Comparison of ENCODE assay signal across 27 cellular contexts in genomic region chr9:74122661-74123060, GRCh38.
DNase-seq lines count a peak whose midpoint lies in the region; ATAC-seq lines count a peak whose summit lies in the region.
"Had no signal": no experiment of that assay in that cellular context is flagged by ENCODE, and none has a peak within 500 bp of the region (broad histone marks: within the 10 kb centered on the region; RNA-seq: fewer than 3 reads in every experiment).

No MANE protein-coding gene starts in this region.

- peaks cover 2% of the 10 kb centered on the region for H3K4me1 Mint-ChIP-seq in activated CD4-positive, alpha-beta memory T cell treated with anti-CD3 and anti-CD28 coated beads for 36 hours (ENCODE audit: low read depth)
- H3K4me1 Mint-ChIP-seq in activated CD4-positive, alpha-beta memory T cell treated with anti-CD3 and anti-CD28 coated beads, Interleukin-2, amount 10 ng/mL, durations not matched to agents 7 days and 5 days: peaks cover 4% of the 10 kb centered on the region
- H3K4me1 Mint-ChIP-seq in activated naive CD8-positive, alpha-beta T cell treated with anti-CD3 and anti-CD28 coated beads, Interleukin-2, amount 10 ng/mL, durations not matched to agents 7 days and 5 days: peaks cover 3% of the 10 kb centered on the region
- H3K4me1 Mint-ChIP-seq: activated CD4-positive, alpha-beta T cell treated with anti-CD3 and anti-CD28 coated beads, Interleukin-2, amount 10 ng/mL, durations not matched to agents 7 days and 5 days; activated naive CD4-positive, alpha-beta T cell treated with anti-CD3 and anti-CD28 coated beads, Interleukin-2, amount 10 ng/mL, durations not matched to agents 7 days and 5 days; naive thymus-derived CD8-positive, alpha-beta T cell had no signal

- CTCF ChIA-PET in activated CD4-positive, alpha-beta memory T cell treated with anti-CD3 and anti-CD28 coated beads for 36 hours (lab: Charles Lee): no interaction called here
- CTCF ChIA-PET in activated CD4-positive, alpha-beta memory T cell treated with anti-CD3 and anti-CD28 coated beads, Interleukin-2, amount 10 ng/mL, durations not matched to agents 7 days and 5 days (lab: Charles Lee): interaction anchor here (0.9 kb wide), 1 partner anchor 10 kb away, joined by 4 read pairs; no protein-coding TSS in a partner anchor

- no peaks in the 10 kb centered on the region for H3K36me3 Mint-ChIP-seq in activated CD4-positive, alpha-beta memory T cell treated with anti-CD3 and anti-CD28 coated beads for 36 hours
- no peaks in the 10 kb centered on the region for H3K36me3 Mint-ChIP-seq in activated CD4-positive, alpha-beta memory T cell treated with anti-CD3 and anti-CD28 coated beads, Interleukin-2, amount 10 ng/mL, durations not matched to agents 7 days and 5 days (ENCODE audit: low read depth)
- H3K36me3 Mint-ChIP-seq in activated naive CD8-positive, alpha-beta T cell treated with anti-CD3 and anti-CD28 coated beads, Interleukin-2, amount 10 ng/mL, durations not matched to agents 7 days and 5 days: no peaks in the 10 kb centered on the region
- H3K36me3 Mint-ChIP-seq: activated naive CD4-positive, alpha-beta T cell treated with anti-CD3 and anti-CD28 coated beads, Interleukin-2, amount 10 ng/mL, durations not matched to agents 7 days and 5 days; naive thymus-derived CD8-positive, alpha-beta T cell had no signal

- no peak overlapping the region for H3K4me3 Mint-ChIP-seq in activated CD4-positive, alpha-beta memory T cell treated with anti-CD3 and anti-CD28 coated beads for 36 hours
- H3K4me3 Mint-ChIP-seq in activated CD4-positive, alpha-beta memory T cell treated with anti-CD3 and anti-CD28 coated beads, Interleukin-2, amount 10 ng/mL, durations not matched to agents 7 days and 5 days: no peak overlapping the region
- H3K4me3 Mint-ChIP-seq in activated naive CD8-positive, alpha-beta T cell treated with anti-CD3 and anti-CD28 coated beads, Interleukin-2, amount 10 ng/mL, durations not matched to agents 7 days and 5 days: no peak overlapping the region
- H3K4me3 Mint-ChIP-seq: activated CD4-positive, alpha-beta T cell treated with anti-CD3 and anti-CD28 coated beads, Interleukin-2, amount 10 ng/mL, durations not matched to agents 7 days and 5 days; activated naive CD4-positive, alpha-beta T cell treated with anti-CD3 and anti-CD28 coated beads, Interleukin-2, amount 10 ng/mL, durations not matched to agents 7 days and 5 days; CD4-positive, alpha-beta T cell; naive thymus-derived CD8-positive, alpha-beta T cell had no signal

- H3K27me3 Mint-ChIP-seq in activated CD4-positive, alpha-beta memory T cell treated with anti-CD3 and anti-CD28 coated beads for 36 hours: no peaks in the 10 kb centered on the region
- no peaks in the 10 kb centered on the region for H3K27me3 Mint-ChIP-seq in activated CD4-positive, alpha-beta memory T cell treated with anti-CD3 and anti-CD28 coated beads, Interleukin-2, amount 10 ng/mL, durations not matched to agents 7 days and 5 days
- H3K27me3 Mint-ChIP-seq in activated naive CD8-positive, alpha-beta T cell treated with anti-CD3 and anti-CD28 coated beads, Interleukin-2, amount 10 ng/mL, durations not matched to agents 7 days and 5 days: no peaks in the 10 kb centered on the region
- H3K27me3 Mint-ChIP-seq: activated CD4-positive, alpha-beta T cell treated with anti-CD3 and anti-CD28 coated beads, Interleukin-2, amount 10 ng/mL, durations not matched to agents 7 days and 5 days; activated naive CD4-positive, alpha-beta T cell treated with anti-CD3 and anti-CD28 coated beads, Interleukin-2, amount 10 ng/mL, durations not matched to agents 7 days and 5 days; CD4-positive, alpha-beta T cell had no signal

- intact Hi-C loops in activated CD4-positive, alpha-beta memory T cell treated with anti-CD3 and anti-CD28 coated beads for 36 hours (cut with micrococcal nuclease): no loop called here
- intact Hi-C loops in Right ventricle myocardium superior (cut with DNase I): no loop called here

- ATAC-seq in activated naive CD8-positive, alpha-beta T cell treated with anti-CD3 and anti-CD28 coated beads, Interleukin-2, amount 10 ng/mL, durations not matched to agents 7 days and 5 days (ENCODE audit: low read depth): no peak
- ATAC-seq in Right ventricle myocardium superior (ENCODE audit: poor library complexity) (no peak), HG02763 (IDR thresholded peaks at IDR 0.05; ENCODE audit: unreplicated experiment) (no peak)
- ATAC-seq: A549; gastrocnemius medialis; left cardiac atrium; naive thymus-derived CD8-positive, alpha-beta T cell; psoas muscle; upper lobe of right lung had no signal

- H3K9me3 Mint-ChIP-seq in activated CD4-positive, alpha-beta memory T cell treated with anti-CD3 and anti-CD28 coated beads for 36 hours: peaks cover 6% of the 10 kb centered on the region
- H3K9me3 Mint-ChIP-seq in activated CD4-positive, alpha-beta memory T cell treated with anti-CD3 and anti-CD28 coated beads, Interleukin-2, amount 10 ng/mL, durations not matched to agents 7 days and 5 days: peaks cover 2% of the 10 kb centered on the region
- H3K9me3 Mint-ChIP-seq in activated naive CD8-positive, alpha-beta T cell treated with anti-CD3 and anti-CD28 coated beads, Interleukin-2, amount 10 ng/mL, durations not matched to agents 7 days and 5 days: no peaks in the 10 kb centered on the region
- H3K9me3 Mint-ChIP-seq: activated CD4-positive, alpha-beta T cell treated with anti-CD3 and anti-CD28 coated beads, Interleukin-2, amount 10 ng/mL, durations not matched to agents 7 days and 5 days; activated naive CD4-positive, alpha-beta T cell treated with anti-CD3 and anti-CD28 coated beads, Interleukin-2, amount 10 ng/mL, durations not matched to agents 7 days and 5 days had no signal

- POLR2A ChIA-PET in activated CD4-positive, alpha-beta memory T cell treated with anti-CD3 and anti-CD28 coated beads for 36 hours (lab: Charles Lee): no interaction called here
- POLR2A ChIA-PET in activated CD4-positive, alpha-beta memory T cell treated with anti-CD3 and anti-CD28 coated beads, Interleukin-2, amount 10 ng/mL, durations not matched to agents 7 days and 5 days (lab: Charles Lee): no interaction called here
- POLR2A ChIA-PET in activated naive CD8-positive, alpha-beta T cell treated with anti-CD3 and anti-CD28 coated beads, Interleukin-2, amount 10 ng/mL, durations not matched to agents 7 days and 5 days (lab: Charles Lee): no interaction called here

- no peak overlapping the region for H3K27ac Mint-ChIP-seq in activated CD4-positive, alpha-beta memory T cell treated with anti-CD3 and anti-CD28 coated beads for 36 hours
- H3K27ac Mint-ChIP-seq in activated CD4-positive, alpha-beta memory T cell treated with anti-CD3 and anti-CD28 coated beads, Interleukin-2, amount 10 ng/mL, durations not matched to agents 7 days and 5 days: no peak overlapping the region
- H3K27ac Mint-ChIP-seq in activated naive CD8-positive, alpha-beta T cell treated with anti-CD3 and anti-CD28 coated beads, Interleukin-2, amount 10 ng/mL, durations not matched to agents 7 days and 5 days: peak overlapping the region; percentile 63
- H3K27ac Mint-ChIP-seq: activated CD4-positive, alpha-beta T cell treated with anti-CD3 and anti-CD28 coated beads, Interleukin-2, amount 10 ng/mL, durations not matched to agents 7 days and 5 days; activated naive CD4-positive, alpha-beta T cell treated with anti-CD3 and anti-CD28 coated beads, Interleukin-2, amount 10 ng/mL, durations not matched to agents 7 days and 5 days; CD4-positive, alpha-beta T cell; naive thymus-derived CD8-positive, alpha-beta T cell had no signal

- peak; percentile 12 for DNase-seq in activated CD4-positive, alpha-beta memory T cell treated with anti-CD3 and anti-CD28 coated beads for 36 hours
- no peak for DNase-seq in activated CD4-positive, alpha-beta memory T cell treated with anti-CD3 and anti-CD28 coated beads, Interleukin-2, amount 10 ng/mL, durations not matched to agents 7 days and 5 days
- peak; percentile 13 for DNase-seq in stimulated activated CD4-positive, alpha-beta T cell treated with anti-CD3 and anti-CD28 coated beads, Interleukin-1b, Interleukin-23, amount 100 ng/mL, for 48 hours
- DNase-seq in stimulated activated CD4-positive, alpha-beta T cell treated with anti-CD3 and anti-CD28 coated beads, Interleukin-4, amount 100 ng/mL, for 1 hour: no peak
- DNase-seq in activated naive CD8-positive, alpha-beta T cell treated with anti-CD3 and anti-CD28 coated beads, Interleukin-2, amount 10 ng/mL, durations not matched to agents 7 days and 5 days: no peak
- DNase-seq in Right ventricle myocardium superior (no peak), NCI-H2081 treated with DMSO at 0.1 percent for 48 hours (lab: John Stamatoyannopoulos, UW) (no peak)
- DNase-seq: activated CD4-positive, alpha-beta T cell treated with anti-CD3 and anti-CD28 coated beads, Interleukin-2, amount 10 ng/mL, durations not matched to agents 7 days and 5 days; activated CD8-positive, alpha-beta memory T cell treated with anti-CD3 and anti-CD28 coated beads, Interleukin-2, amount 50 U/mL, for 4 hours; activated naive CD4-positive, alpha-beta T cell treated with anti-CD3 and anti-CD28 coated beads, Interleukin-2, amount 10 ng/mL, durations not matched to agents 7 days and 5 days; anterior cingulate cortex; CD4-positive, alpha-beta T cell; gastrocnemius medialis; IMR-90; left cardiac atrium; naive thymus-derived CD8-positive, alpha-beta T cell; NCI-H146; NCI-H2107; NCI-H345; psoas muscle; SJCRH30; stimulated activated naive CD4-positive, alpha-beta T cell treated with Interleukin-2 at 50 U/mL for 16 hours; SW 1271; T1000; upper lobe of right lung had no signal

Comparison
In these comparisons a context has a peak if more than half of its experiments do, and no peak if none do; other contexts are left out.
1. DNase-seq: peak in activated CD4-positive, alpha-beta memory T cell treated with anti-CD3 and anti-CD28 coated beads for 36 hours (single experiment) and stimulated activated CD4-positive, alpha-beta T cell treated with anti-CD3 and anti-CD28 coated beads, Interleukin-1b, Interleukin-23, amount 100 ng/mL, for 48 hours (single experiment); none in activated CD4-positive, alpha-beta memory T cell treated with anti-CD3 and anti-CD28 coated beads, Interleukin-2, amount 10 ng/mL, durations not matched to agents 7 days and 5 days (single experiment), stimulated activated CD4-positive, alpha-beta T cell treated with anti-CD3 and anti-CD28 coated beads, Interleukin-4, amount 100 ng/mL, for 1 hour (single experiment), activated naive CD8-positive, alpha-beta T cell treated with anti-CD3 and anti-CD28 coated beads, Interleukin-2, amount 10 ng/mL, durations not matched to agents 7 days and 5 days (single experiment), Right ventricle myocardium superior (single experiment) and NCI-H2081 treated with DMSO at 0.1 percent for 48 hours (single experiment).